ENCODE assay signal across 1 cellular context in genomic region chr10:132942740-132943554, GRCh38.
TF ChIP-seq lines count a peak whose summit lies in the region.

No MANE protein-coding gene starts in this region.

TF ChIP-seq in SK-N-SH treated with all-trans-retinoic acid at 6 μM for 48 hours, 23 proteins besides CTCF, POLR2A, EP300 and RAD21 (continued from another document):
- TF ChIP-seq PATZ1 (CRISPR knock-in tag; IDR thresholded peaks at IDR 0.05; ENCODE audit: borderline replicate concordance) (no peak), SNAI2 (CRISPR knock-in tag; IDR thresholded peaks at IDR 0.05) (no peak)
TF ChIP-seq in SK-N-SH treated with all-trans-retinoic acid at 6 μM for 48 hours: peak in this region for 0.
